18 cellular contexts compared by ENCODE assay signal in the genomic region with DNA sequence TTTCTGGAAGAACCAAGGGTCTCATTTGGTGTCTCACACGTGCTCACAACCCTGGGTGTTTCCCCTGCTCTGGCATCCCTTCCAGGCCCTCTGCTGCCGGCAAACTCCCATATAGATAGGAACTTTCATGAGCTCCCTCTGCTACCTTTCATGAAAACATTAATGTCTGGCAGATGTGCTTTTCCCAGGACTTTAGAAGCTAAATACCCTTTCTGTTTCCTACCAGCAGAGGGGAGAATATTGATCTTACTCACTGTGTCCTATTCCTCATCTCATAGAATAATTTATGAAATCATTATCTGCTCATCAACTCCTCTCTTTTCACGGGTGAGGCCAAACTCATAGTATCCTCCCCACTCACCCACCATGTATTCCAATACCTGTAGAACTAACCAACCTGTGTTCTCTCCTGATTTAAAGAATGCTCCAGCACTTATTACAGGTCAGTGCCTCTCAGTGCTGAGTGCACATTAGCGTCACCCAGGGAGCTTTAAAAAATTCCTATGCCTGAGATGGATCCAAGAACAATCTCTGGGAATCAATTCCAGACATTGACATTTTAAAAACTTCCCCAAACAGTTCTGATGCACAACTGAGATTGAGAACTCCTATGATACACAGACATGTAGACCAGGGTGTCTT.
"Had no signal": no experiment of that assay in that cellular context is flagged by ENCODE, and none has a peak within 500 bp of the region (broad histone marks: within the 10 kb centered on the region; RNA-seq: fewer than 3 reads in every experiment).

No MANE protein-coding gene starts in this region.

- H3K4me1 ChIP-seq: adrenal gland, right atrium auricular region, suprapubic skin, vagina had no signal

- H3K36me3 Mint-ChIP-seq: activated naive CD4-positive, alpha-beta T cell treated with anti-CD3 and anti-CD28 coated beads, Interleukin-2, amount 50 U/mL, for 72 hours had no signal

- H3K27ac Mint-ChIP-seq: activated naive CD4-positive, alpha-beta T cell treated with anti-CD3 and anti-CD28 coated beads, Interleukin-2, amount 50 U/mL, for 72 hours; activated T-helper 1 cell treated with anti-CD3 and anti-CD28 coated beads, Interleukin-12 subunit alpha, Interleukin-12 subunit beta, Interleukin-2, Interleukin-4 antibody, amounts not matched to agents 30 ng/mL and 10 ng/mL and 1 ng/mL, durations not matched to agents 14 hours and 24 hours and 36 hours; effector memory CD8-positive, alpha-beta T cell; nephron; progenitor cell of endocrine pancreas; stimulated activated naive CD8-positive, alpha-beta T cell treated with anti-CD3 and anti-CD28 coated beads, Interleukin-15, Interleukin-2, amounts not matched to agents 100 ng/mL and 50 ng/mL, for 24 hours had no signal

- H3K27me3 ChIP-seq: adrenal gland, cardiac muscle cell, right atrium auricular region, suprapubic skin, vagina had no signal

- H3K27me3 Mint-ChIP-seq: stimulated activated naive CD8-positive, alpha-beta T cell treated with anti-CD3 and anti-CD28 coated beads, Interleukin-15, Interleukin-2, amounts not matched to agents 100 ng/mL and 50 ng/mL, for 24 hours had no signal

- H3K36me3 ChIP-seq: adrenal gland, cardiac muscle cell, right atrium auricular region, suprapubic skin, vagina had no signal

- H3K4me3 ChIP-seq: adrenal gland, cardiac muscle cell, right atrium auricular region, suprapubic skin, vagina had no signal

- H3K9me3 ChIP-seq: adrenal gland, right atrium auricular region, suprapubic skin, vagina had no signal

- H3K4me1 Mint-ChIP-seq: nephron had no signal

- H3K27ac ChIP-seq: adrenal gland, cardiac muscle cell, right atrium auricular region, suprapubic skin, vagina had no signal

- H3K4me3 Mint-ChIP-seq: activated T-helper 1 cell treated with anti-CD3 and anti-CD28 coated beads, Interleukin-12 subunit alpha, Interleukin-12 subunit beta, Interleukin-2, Interleukin-4 antibody, amounts not matched to agents 30 ng/mL and 10 ng/mL and 1 ng/mL, durations not matched to agents 14 hours and 24 hours and 36 hours; effector memory CD8-positive, alpha-beta T cell; nephron; stimulated activated naive CD8-positive, alpha-beta T cell treated with anti-CD3 and anti-CD28 coated beads, Interleukin-15, Interleukin-2, amounts not matched to agents 100 ng/mL and 50 ng/mL, for 24 hours had no signal

- DNase-seq: activated CD4-positive, alpha-beta T cell treated with anti-CD3 and anti-CD28 coated beads, Interleukin-2, amount 50 U/mL, for 4 hours; activated gamma-delta T cell treated with Interleukin-2 at 50 U/mL for 16 hours; activated T-cell treated with anti-CD3 and anti-CD28 coated beads for 4 hours; adrenal gland; effector memory CD8-positive, alpha-beta T cell; hypothalamus; midbrain; stimulated activated CD4-positive, alpha-beta T cell treated with anti-CD3 and anti-CD28 coated beads, Interleukin-2, amount 100 ng/mL, for 24 hours; trophoblast cell had no signal
